ENCODE assay signal across 14 cellular contexts in the genomic region with DNA sequence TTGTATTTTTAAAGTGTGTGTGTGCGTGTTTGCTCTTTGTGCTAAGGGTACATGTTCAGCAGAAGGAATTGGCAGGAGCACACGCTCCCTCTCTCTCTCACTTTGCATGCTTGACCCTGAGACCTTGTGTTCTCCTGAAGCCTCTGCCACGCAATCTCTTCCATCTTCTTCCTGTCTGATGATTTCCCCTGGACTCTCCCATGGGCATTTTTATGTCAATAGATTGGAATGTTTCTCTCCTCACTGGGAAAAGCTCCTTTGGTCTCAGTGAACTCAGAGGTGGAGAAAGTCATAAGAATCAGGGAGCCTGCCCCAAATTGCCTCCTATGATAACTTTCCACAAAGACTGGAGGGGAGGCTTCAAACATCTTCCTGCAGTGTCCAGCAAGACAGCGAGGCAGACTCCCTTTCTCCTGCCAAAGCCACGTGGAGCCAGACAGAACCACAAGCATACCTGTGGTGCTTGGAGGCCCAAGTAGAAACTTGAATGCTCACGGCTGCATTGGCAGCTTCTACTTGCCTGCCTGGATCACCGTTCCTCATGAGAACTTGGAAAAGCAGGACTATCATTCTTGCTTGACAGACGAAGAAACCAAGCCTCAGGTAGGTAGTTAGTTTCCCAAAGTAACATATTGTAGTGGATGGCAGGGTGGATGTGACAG.
DNase-seq lines count a peak whose midpoint lies in the region; ATAC-seq and TF ChIP-seq lines count a peak whose summit lies in the region.
"Had no signal": no experiment of that assay in that cellular context is flagged by ENCODE, and none has a peak within 500 bp of the region (broad histone marks: within the 10 kb centered on the region; RNA-seq: fewer than 3 reads in every experiment).

No MANE protein-coding gene starts in this region.

- H3K4me3 Mint-ChIP-seq in osteocyte (ENCODE audit: unreplicated experiment) = peak overlapping the region; percentile 24
- no peak overlapping the region for H3K4me3 Mint-ChIP-seq in WTC11

- H3K27me3 Mint-ChIP-seq in osteocyte (ENCODE audit: unreplicated experiment) (no peaks in the 10 kb centered on the region), WTC11 (ENCODE audit: low read depth) (peaks cover 4% of the 10 kb centered on the region; the same call in 1 of the 2 replicates)

- CTCF ChIA-PET in WTC11 (lab: Charles Lee) = no interaction called here

- DNase-seq in right cardiac atrium = no peak
- DNase-seq in Right ventricle myocardium superior = no peak
- peak; percentile 100 for DNase-seq in fibroblast of mammary gland (ENCODE audit: low read depth)
- no peak for DNase-seq in osteocyte (ENCODE audit: extremely low spot score, unreplicated experiment)
- no peak for DNase-seq in amygdala (lab: John Stamatoyannopoulos, UW)
- no peak for DNase-seq in RKO (ENCODE audit: low spot score)
- no peak for DNase-seq in WTC11 (ENCODE audit: low spot score)
- DNase-seq: activated naive CD4-positive, alpha-beta T cell; KBM-7; left ventricle myocardium inferior; RPMI8226; stimulated activated CD8-positive, alpha-beta memory T cell treated with anti-CD3 and anti-CD28 coated beads, Interleukin-4, amount 100 ng/mL, for 48 hours had no signal

- no peaks in the 10 kb centered on the region for H3K27me3 ChIP-seq in right cardiac atrium (ENCODE audit: control insufficient read depth, insufficient read depth)
- H3K27me3 ChIP-seq: right atrium auricular region had no signal

- H3K27ac Mint-ChIP-seq in osteocyte (ENCODE audit: unreplicated experiment) (peak overlapping the region; percentile 91), WTC11 (no peak overlapping the region)

- H3K4me1 Mint-ChIP-seq in osteocyte (ENCODE audit: unreplicated experiment) = peaks cover 84% of the 10 kb centered on the region
- H3K4me1 Mint-ChIP-seq in WTC11 = peaks cover 13% of the 10 kb centered on the region

- TF ChIP-seq CTCF in fibroblast of mammary gland (conservative IDR thresholded peaks at IDR 0.05; ENCODE audit: control insufficient read depth, insufficient read depth, low read depth, low read length) (no peak), osteocyte (IDR thresholded peaks at IDR 0.05) (no peak), WTC11 (IDR thresholded peaks at IDR 0.05) (no peak)

- H3K4me3 ChIP-seq in right cardiac atrium (ENCODE audit: low read length) (no peak overlapping the region), fibroblast of mammary gland (ENCODE audit: control insufficient read depth, low read depth, low read length) (peak overlapping the region; percentile 38)
- H3K4me3 ChIP-seq: left ventricle myocardium inferior, right atrium auricular region had no signal

- intact Hi-C loops in right cardiac atrium (cut with DNase I) = no loop called here
- intact Hi-C loops in Right ventricle myocardium superior (cut with DNase I) = no loop called here

- H3K9me3 Mint-ChIP-seq in osteocyte (ENCODE audit: unreplicated experiment) = peaks cover 12% of the 10 kb centered on the region
- peaks cover 11% of the 10 kb centered on the region for H3K9me3 Mint-ChIP-seq in WTC11

- WGBS in right cardiac atrium = 62% methylated on average over 8 of the region's 8 CpGs

- H3K4me1 ChIP-seq in right cardiac atrium (ENCODE audit: control insufficient read depth, insufficient read depth, low read length) = peaks cover 6% of the 10 kb centered on the region
- H3K4me1 ChIP-seq: left ventricle myocardium inferior had no signal

- no peaks in the 10 kb centered on the region for H3K9me3 ChIP-seq in right cardiac atrium (ENCODE audit: control insufficient read depth, low read length)
- H3K9me3 ChIP-seq: left ventricle myocardium inferior, right atrium auricular region had no signal

- H3K36me3 Mint-ChIP-seq in osteocyte (ENCODE audit: unreplicated experiment) = peaks cover 11% of the 10 kb centered on the region
- H3K36me3 Mint-ChIP-seq in WTC11 = no peaks in the 10 kb centered on the region

- no peak overlapping the region for H3K27ac ChIP-seq in right cardiac atrium (ENCODE audit: low read length)
- H3K27ac ChIP-seq: left ventricle myocardium inferior had no signal

- POLR2A ChIA-PET in WTC11 (lab: Charles Lee) = no interaction called here

- peak; percentile 75 to 77 for ATAC-seq in right cardiac atrium
- ATAC-seq in Right ventricle myocardium superior (ENCODE audit: poor library complexity) = no peak
- ATAC-seq in GM21737 (IDR thresholded peaks at IDR 0.05; ENCODE audit: unreplicated experiment) = no peak
- ATAC-seq in WTC11 = no peak

TF ChIP-seq in WTC11, 78 proteins besides CTCF, POLR2A, EP300 and RAD21 (continues in another document):
- TF ChIP-seq JAZF1 (CRISPR knock-in tag; IDR thresholded peaks at IDR 0.05) = no peak
- no peak for TF ChIP-seq ETV6 (CRISPR knock-in tag; IDR thresholded peaks at IDR 0.05)
- TF ChIP-seq, protein P1, sequence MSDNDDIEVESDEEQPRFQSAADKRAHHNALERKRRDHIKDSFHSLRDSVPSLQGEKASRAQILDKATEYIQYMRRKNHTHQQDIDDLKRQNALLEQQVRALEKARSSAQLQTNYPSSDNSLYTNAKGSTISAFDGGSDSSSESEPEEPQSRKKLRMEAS (CRISPR knock-in tag; IDR thresholded peaks at IDR 0.05) = no peak
- TF ChIP-seq, protein P2, sequence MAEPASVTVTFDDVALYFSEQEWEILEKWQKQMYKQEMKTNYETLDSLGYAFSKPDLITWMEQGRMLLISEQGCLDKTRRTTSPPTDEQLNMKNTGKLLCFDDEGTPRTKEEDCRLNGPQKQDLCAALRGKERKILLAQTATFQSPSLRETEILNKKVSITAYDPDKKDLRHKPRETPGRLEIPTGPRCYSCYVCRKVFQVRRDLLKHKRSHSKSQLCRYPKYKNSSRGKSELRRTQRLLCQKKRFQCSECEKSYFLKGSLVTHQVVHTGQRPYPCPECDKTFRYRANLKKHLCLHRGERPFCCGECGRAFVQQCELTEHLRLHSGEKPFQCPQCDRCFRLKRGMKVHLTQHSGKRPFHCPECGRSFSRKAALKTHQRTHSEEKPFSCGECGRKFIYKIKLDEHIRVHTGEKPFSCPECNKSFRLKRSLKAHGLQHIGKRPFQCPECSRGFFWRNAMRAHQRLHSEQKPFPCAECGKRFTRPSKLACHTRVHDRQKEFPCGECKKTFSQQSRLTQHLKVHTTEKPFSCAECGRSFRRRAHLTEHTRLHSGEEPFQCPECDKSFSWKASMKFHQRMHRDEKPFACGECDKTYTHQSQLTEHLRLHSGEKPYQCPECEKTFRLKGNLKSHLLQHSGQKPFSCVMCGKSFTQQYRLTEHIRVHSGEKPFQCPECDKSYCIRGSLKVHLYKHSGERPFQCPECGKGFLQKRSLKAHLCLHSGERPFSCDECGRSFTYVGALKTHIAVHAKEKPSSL (CRISPR knock-in tag; conservative IDR thresholded peaks at IDR 0.05) = no peak
- no peak for TF ChIP-seq PRRX2 (CRISPR knock-in tag; IDR thresholded peaks at IDR 0.05)
- TF ChIP-seq CREM (CRISPR knock-in tag; IDR thresholded peaks at IDR 0.05) = no peak
- TF ChIP-seq, protein P3, sequence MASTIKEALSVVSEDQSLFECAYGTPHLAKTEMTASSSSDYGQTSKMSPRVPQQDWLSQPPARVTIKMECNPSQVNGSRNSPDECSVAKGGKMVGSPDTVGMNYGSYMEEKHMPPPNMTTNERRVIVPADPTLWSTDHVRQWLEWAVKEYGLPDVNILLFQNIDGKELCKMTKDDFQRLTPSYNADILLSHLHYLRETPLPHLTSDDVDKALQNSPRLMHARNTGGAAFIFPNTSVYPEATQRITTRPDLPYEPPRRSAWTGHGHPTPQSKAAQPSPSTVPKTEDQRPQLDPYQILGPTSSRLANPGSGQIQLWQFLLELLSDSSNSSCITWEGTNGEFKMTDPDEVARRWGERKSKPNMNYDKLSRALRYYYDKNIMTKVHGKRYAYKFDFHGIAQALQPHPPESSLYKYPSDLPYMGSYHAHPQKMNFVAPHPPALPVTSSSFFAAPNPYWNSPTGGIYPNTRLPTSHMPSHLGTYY (CRISPR knock-in tag; IDR thresholded peaks at IDR 0.05) = no peak
- no peak for TF ChIP-seq GABPB1 (CRISPR knock-in tag; IDR thresholded peaks at IDR 0.05)
- TF ChIP-seq, protein P4, sequence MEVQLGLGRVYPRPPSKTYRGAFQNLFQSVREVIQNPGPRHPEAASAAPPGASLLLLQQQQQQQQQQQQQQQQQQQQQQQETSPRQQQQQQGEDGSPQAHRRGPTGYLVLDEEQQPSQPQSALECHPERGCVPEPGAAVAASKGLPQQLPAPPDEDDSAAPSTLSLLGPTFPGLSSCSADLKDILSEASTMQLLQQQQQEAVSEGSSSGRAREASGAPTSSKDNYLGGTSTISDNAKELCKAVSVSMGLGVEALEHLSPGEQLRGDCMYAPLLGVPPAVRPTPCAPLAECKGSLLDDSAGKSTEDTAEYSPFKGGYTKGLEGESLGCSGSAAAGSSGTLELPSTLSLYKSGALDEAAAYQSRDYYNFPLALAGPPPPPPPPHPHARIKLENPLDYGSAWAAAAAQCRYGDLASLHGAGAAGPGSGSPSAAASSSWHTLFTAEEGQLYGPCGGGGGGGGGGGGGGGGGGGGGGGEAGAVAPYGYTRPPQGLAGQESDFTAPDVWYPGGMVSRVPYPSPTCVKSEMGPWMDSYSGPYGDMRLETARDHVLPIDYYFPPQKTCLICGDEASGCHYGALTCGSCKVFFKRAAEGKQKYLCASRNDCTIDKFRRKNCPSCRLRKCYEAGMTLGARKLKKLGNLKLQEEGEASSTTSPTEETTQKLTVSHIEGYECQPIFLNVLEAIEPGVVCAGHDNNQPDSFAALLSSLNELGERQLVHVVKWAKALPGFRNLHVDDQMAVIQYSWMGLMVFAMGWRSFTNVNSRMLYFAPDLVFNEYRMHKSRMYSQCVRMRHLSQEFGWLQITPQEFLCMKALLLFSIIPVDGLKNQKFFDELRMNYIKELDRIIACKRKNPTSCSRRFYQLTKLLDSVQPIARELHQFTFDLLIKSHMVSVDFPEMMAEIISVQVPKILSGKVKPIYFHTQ (CRISPR knock-in tag; IDR thresholded peaks at IDR 0.05) = no peak
- TF ChIP-seq TEAD1 (CRISPR knock-in tag; IDR thresholded peaks at IDR 0.05) = no peak
- TF ChIP-seq FOXK1 (CRISPR knock-in tag; IDR thresholded peaks at IDR 0.05) = no peak

Comparison
In these comparisons a context has a peak if more than half of its experiments do, and no peak if none do; other contexts are left out.
1. ATAC-seq: peak in right cardiac atrium (2 of 2); none in Right ventricle myocardium superior (single experiment), GM21737 (single experiment) and WTC11 (single experiment).